Comparison of ENCODE assay signal across 8 cellular contexts in genomic region chr22:22935546-22936157, GRCh38. TPM values are rescaled to one million over a fixed set of nuclear protein-coding genes. Genes with fewer than 3 reads are reported as not detected.
DNase-seq lines count a peak whose midpoint lies in the region; ATAC-seq, FAIRE-seq and TF ChIP-seq lines count a peak whose summit lies in the region.

No MANE protein-coding gene starts in this region.

- no peaks in the 10 kb centered on the region for H3K36me3 ChIP-seq in GM12878 (ENCODE audit: control insufficient read depth in 2 of 2, insufficient read depth in 2 of 2, low read length in 1 of 2)

- H3K36me3 Mint-ChIP-seq in MCF 10A (ENCODE audit: insufficient read depth, unreplicated experiment) = no peaks in the 10 kb centered on the region
- H3K36me3 Mint-ChIP-seq in CD4-positive, alpha-beta T cell (ENCODE audit: low read depth) = no peaks in the 10 kb centered on the region

- peak overlapping the region; percentile 99 for H3K27ac ChIP-seq in GM12878 (ENCODE audit: control insufficient read depth, insufficient read depth)
- H3K27ac ChIP-seq in CD4-positive, alpha-beta T cell (ENCODE audit: low read depth, low read length) = no peak overlapping the region

- TF ChIP-seq POLR2A in GM12878 (IDR thresholded peaks at IDR 0.05; ENCODE audit: low read depth, low read length) = no peak; the same call in 1 of the 2 replicates

- peak overlapping the region; percentile 74 for H3K9ac ChIP-seq in GM12878 (ENCODE audit: control insufficient read depth, insufficient read depth, low read length)

- peak overlapping the region; percentile 51 for H3K4me2 ChIP-seq in GM12878 (ENCODE audit: control insufficient read depth, insufficient read depth)

- ATAC-seq in GM19351 (IDR thresholded peaks at IDR 0.05; ENCODE audit: unreplicated experiment) (peak; percentile 82), HG03095 (IDR thresholded peaks at IDR 0.05; ENCODE audit: unreplicated experiment) (peak; percentile 72), GM12878 (peak; percentile 84)
- ATAC-seq in CD4-positive, alpha-beta T cell (ENCODE audit: poor library complexity) = no peak

- H3K27me3 ChIP-seq in GM12878 (replicated peaks in 1 of 2; ENCODE audit: control insufficient read depth in 2 of 2, insufficient read depth in 2 of 2, low read length in 1 of 2) = no peaks in the 10 kb centered on the region
- no peaks in the 10 kb centered on the region for H3K27me3 ChIP-seq in CD4-positive, alpha-beta T cell (ENCODE audit: control insufficient read depth, insufficient read depth, low read length)

- intact Hi-C loops in GM12878 (cut with micrococcal nuclease; ENCODE audit: unreplicated experiment) (loop anchor here (1.0 kb wide), 2 partner anchors 33 to 79 kb away; no protein-coding TSS in a partner anchor), MCF 10A (cut with micrococcal nuclease) (no loop called here)
- intact Hi-C loops in CD4-positive, alpha-beta T cell (cut with DNase I, micrococcal nuclease) = no loop called here

- CTCF ChIA-PET in GM10248 (lab: Yijun Ruan, JAX) (interaction anchor here (0.8 to 6.2 kb wide), 19 partner anchors 9 to 215 kb away, joined by 3 to 49 read pairs (median 7); no protein-coding TSS in a partner anchor), GM12878 (lab: Yijun Ruan, JAX) (interaction anchor here (0.6 to 21.7 kb wide), 25 partner anchors 8 to 905 kb away, joined by 3 to 551 read pairs (median 6); no protein-coding TSS in a partner anchor), MCF 10A (lab: Yijun Ruan, JAX) (no interaction called here)
- CTCF ChIA-PET in CD4-positive, alpha-beta T cell (lab: Charles Lee) = no interaction called here

- TF ChIP-seq EP300 in GM12878 (IDR thresholded peaks at IDR 0.05; ENCODE audit: borderline replicate concordance in 1 of 2, control insufficient read depth in 1 of 2, low read depth in 2 of 2, low read length in 2 of 2) = peak; percentile 100

- no peaks in the 10 kb centered on the region for H4K20me1 ChIP-seq in GM12878 (ENCODE audit: control insufficient read depth, insufficient read depth)

- TF ChIP-seq RAD21 in GM12878 (IDR thresholded peaks at IDR 0.05; ENCODE audit: insufficient read depth, low read depth, low read length) = peak; percentile 75

- DNase-seq in GM10248 (ENCODE audit: extremely low spot score) (peak; percentile 95), GM12878 (ENCODE audit: low read depth, low spot score) (peak; percentile 99), MCF 10A (ENCODE audit: unreplicated experiment) (no peak), A172 (ENCODE audit: low spot score) (no peak), mucosa of gallbladder (ENCODE audit: low spot score) (no peak)
- DNase-seq in CD4-positive, alpha-beta T cell = no peak

- WGBS in GM12878 (ENCODE audit: insufficient coverage, insufficient replicate concordance, low lambda C conversion rate, missing lambda C conversion rate) = 0% methylated on average over 4 of the region's 4 CpGs

- POLR2A ChIA-PET in GM10248 (lab: Yijun Ruan, JAX) = interaction anchor here (0.8 to 1.5 kb wide), 2 partner anchors 51 to 77 kb away, joined by 3 to 6 read pairs; no protein-coding TSS in a partner anchor
- POLR2A ChIA-PET in GM12878 (lab: Charles Lee) = interaction anchor here (0.7 to 10.1 kb wide), 18 partner anchors 9 to 891 kb away, joined by 3 to 153 read pairs (median 4); partner anchors contain the start of gene RAB36
- POLR2A ChIA-PET in MCF 10A (lab: Yijun Ruan, JAX) = no interaction called here
- POLR2A ChIA-PET in CD4-positive, alpha-beta T cell (lab: Charles Lee) = no interaction called here

- no peak overlapping the region for H3K4me3 Mint-ChIP-seq in MCF 10A (ENCODE audit: unreplicated experiment)
- no peak overlapping the region for H3K4me3 Mint-ChIP-seq in CD4-positive, alpha-beta T cell

- peaks cover 45% of the 10 kb centered on the region for H3K27me3 Mint-ChIP-seq in MCF 10A (ENCODE audit: insufficient read depth, unreplicated experiment)
- H3K27me3 Mint-ChIP-seq in CD4-positive, alpha-beta T cell = no peaks in the 10 kb centered on the region

- SMC1A ChIA-PET in GM12878 (lab: Charles Lee; ENCODE audit: uncharacterized antibody, unreplicated experiment) = interaction anchor here (0.6 to 15.9 kb wide), 29 partner anchors 9 to 893 kb away, joined by 3 to 154 read pairs (median 4); no protein-coding TSS in a partner anchor

- peak overlapping the region; percentile 24; the same call in 1 of the 2 replicates for H3K4me3 ChIP-seq in GM12878

- TF ChIP-seq CTCF in GM10248 (IDR thresholded peaks at IDR 0.05; ENCODE audit: control extremely low read depth, extremely low read depth, low read depth, missing control alignments) = peak; percentile 49
- TF ChIP-seq CTCF in GM12878 (IDR thresholded peaks at IDR 0.05 in 2 of 3, conservative IDR thresholded peaks at IDR 0.05 in 1 of 3; ENCODE audit: control insufficient read depth in 2 of 3, extremely low read depth in 1 of 3, insufficient read depth in 1 of 3, low read depth in 3 of 3, low read length in 3 of 3) = peak; percentile 53 to 83 (median 71)
- TF ChIP-seq CTCF in MCF 10A (IDR thresholded peaks at IDR 0.05; ENCODE audit: unreplicated experiment) = no peak
- no peak for TF ChIP-seq CTCF in CD4-positive, alpha-beta T cell (IDR thresholded peaks at IDR 0.05)

- no peak overlapping the region for H2AFZ ChIP-seq in GM12878 (ENCODE audit: control insufficient read depth, low read depth, low read length)

- in situ Hi-C loops in GM12878 (cut with MboI) = no loop called here

- peak; percentile 83 for FAIRE-seq in GM12878 (lab: Jason Lieb, UNC)

- H3K9me3 Mint-ChIP-seq in MCF 10A (ENCODE audit: unreplicated experiment) = no peaks in the 10 kb centered on the region
- no peaks in the 10 kb centered on the region for H3K9me3 Mint-ChIP-seq in CD4-positive, alpha-beta T cell

- peaks cover 92% of the 10 kb centered on the region for H3K4me1 ChIP-seq in GM12878 (ENCODE audit: control insufficient read depth, insufficient read depth, low read length)

- H3K79me2 ChIP-seq in GM12878 (ENCODE audit: control insufficient read depth, insufficient read depth, low read length) = peaks cover 49% of the 10 kb centered on the region

- no TSS peak for BruUV-seq in GM12878 (replicated peaks; lab: Mats Ljungman, UMichigan)
- BruUV-seq in MCF 10A (replicated peaks; lab: Mats Ljungman, UMichigan) = no TSS peak

- H3K27ac Mint-ChIP-seq in MCF 10A (ENCODE audit: low read depth, unreplicated experiment) = no peak overlapping the region
- no peak overlapping the region for H3K27ac Mint-ChIP-seq in CD4-positive, alpha-beta T cell

- RAD21 ChIA-PET in GM12878 (lab: Charles Lee; ENCODE audit: unreplicated experiment) = interaction anchor here (0.6 to 16.2 kb wide), 31 partner anchors 9 to 905 kb away, joined by 3 to 255 read pairs (median 7); partner anchors contain the start of gene RAB36

- H3K9me3 ChIP-seq in GM12878 (replicated peaks; ENCODE audit: control insufficient read depth, insufficient read depth, low read length) = no peaks in the 10 kb centered on the region; the same call in 2 of the 3 replicates
- no peaks in the 10 kb centered on the region for H3K9me3 ChIP-seq in CD4-positive, alpha-beta T cell (ENCODE audit: control insufficient read depth, low read length)

- no peaks in the 10 kb centered on the region for H3K4me1 Mint-ChIP-seq in MCF 10A (ENCODE audit: insufficient read depth, unreplicated experiment)
- H3K4me1 Mint-ChIP-seq in CD4-positive, alpha-beta T cell (ENCODE audit: low read depth) = no peaks in the 10 kb centered on the region

TF ChIP-seq in GM12878, 131 proteins besides CTCF, POLR2A, EP300 and RAD21 (continues in another document):
- TF ChIP-seq, protein P1, sequence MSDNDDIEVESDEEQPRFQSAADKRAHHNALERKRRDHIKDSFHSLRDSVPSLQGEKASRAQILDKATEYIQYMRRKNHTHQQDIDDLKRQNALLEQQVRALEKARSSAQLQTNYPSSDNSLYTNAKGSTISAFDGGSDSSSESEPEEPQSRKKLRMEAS (IDR thresholded peaks at IDR 0.05; ENCODE audit: low read depth, low read length) = peak; percentile 60; the same call in 1 of the 2 replicates
- TF ChIP-seq JUND (IDR thresholded peaks at IDR 0.05; ENCODE audit: low read depth, low read length) (no peak), CHD1 (IDR thresholded peaks at IDR 0.05; ENCODE audit: low read depth, low read length) (no peak; the same call in 1 of the 2 replicates), SREBF1 (IDR thresholded peaks at IDR 0.05; ENCODE audit: low read length) (peak; percentile 72; the same call in 1 of the 2 replicates), FOS (IDR thresholded peaks at IDR 0.05; ENCODE audit: borderline replicate concordance, extremely low read depth, insufficient read length) (no peak), TARDBP (IDR thresholded peaks at IDR 0.05; ENCODE audit: borderline replicate concordance) (peak; percentile 70)
- TF ChIP-seq, protein P2, sequence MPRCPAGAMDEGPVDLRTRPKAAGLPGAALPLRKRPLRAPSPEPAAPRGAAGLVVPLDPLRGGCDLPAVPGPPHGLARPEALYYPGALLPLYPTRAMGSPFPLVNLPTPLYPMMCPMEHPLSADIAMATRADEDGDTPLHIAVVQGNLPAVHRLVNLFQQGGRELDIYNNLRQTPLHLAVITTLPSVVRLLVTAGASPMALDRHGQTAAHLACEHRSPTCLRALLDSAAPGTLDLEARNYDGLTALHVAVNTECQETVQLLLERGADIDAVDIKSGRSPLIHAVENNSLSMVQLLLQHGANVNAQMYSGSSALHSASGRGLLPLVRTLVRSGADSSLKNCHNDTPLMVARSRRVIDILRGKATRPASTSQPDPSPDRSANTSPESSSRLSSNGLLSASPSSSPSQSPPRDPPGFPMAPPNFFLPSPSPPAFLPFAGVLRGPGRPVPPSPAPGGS (IDR thresholded peaks at IDR 0.05; ENCODE audit: borderline replicate concordance, insufficient read depth, low read depth, low read length, poor library complexity, severe bottlenecking) = peak; percentile 98

RNA-seq across cellular contexts. Expression of gene IGLL5, which starts 48.0 kb away (rescaled TPM):
- total RNA-seq in GM12878 (2013; cell fraction: nucleolus; rRNA removed) = not detected in 2 replicates
- total RNA-seq in GM12878 (2014; rRNA removed) (not detected in 2 replicates), GM12878 (2014; rRNA removed; fragmentation: Illumina TruSeq; extraction: Trizol) (not detected in 2 replicates), GM12878 (2021) (not detected in 2 replicates), MCF 10A (2022) (not detected in 2 replicates), mucosa of gallbladder (1.5 TPM)
- not detected for polyA plus RNA-seq in GM12878 (2011; ENCODE audit: low read depth)
- polyA plus RNA-seq in GM12878 (2011; rRNA removed) (not detected in 2 replicates), GM12878 (2014; fragmentation: Illumina TruSeq; extraction: Trizol) (not detected in 2 replicates), GM12878 (2014; fragmentation: Nextera tagmentation; extraction: Ambion mirVana) (not detected), GM12878 (2014; rRNA removed) (not detected in 2 replicates), GM12878 (2016; fragmentation: Nextera tagmentation; extraction: Ambion mirVana) (not detected)
- not detected in 2 replicates for polyA plus RNA-seq in GM12878 (2011; cell fraction: cytosol; rRNA removed)
- polyA plus RNA-seq in GM12878 (2011; cell fraction: nucleus; rRNA removed) = not detected in 2 replicates
- polyA plus RNA-seq in GM12878 (2012) = 0.39 and 0.48 TPM in 2 replicates
- not detected in 2 replicates for polyA minus RNA-seq in GM12878 (2011; rRNA and poly(A)+ RNA removed)
- not detected in 2 replicates for polyA minus RNA-seq in GM12878 (2011; cell fraction: cytosol; rRNA and poly(A)+ RNA removed)
- polyA minus RNA-seq in GM12878 (2011; cell fraction: nucleus; rRNA and poly(A)+ RNA removed) = not detected in 2 replicates
- not detected for total RNA-seq in CD4-positive, alpha-beta T cell
- total RNA-seq in A172 (2014; rRNA removed; shearing (Covaris generic)) = not detected in 2 replicates

Comparison
In these comparisons a context has a peak if more than half of its experiments do, and no peak if none do; other contexts are left out.
1. DNase-seq: peak in GM10248 (single experiment) and GM12878 (single experiment); none in MCF 10A (single experiment), CD4-positive, alpha-beta T cell (0 of 10), A172 (single experiment) and mucosa of gallbladder (single experiment).
2. CTCF ChIP-seq: peak in GM10248 (single experiment) and GM12878 (3 of 3); none in MCF 10A (single experiment) and CD4-positive, alpha-beta T cell (single experiment).
3. CTCF ChIA-PET loops: an anchor here in GM10248 (0.8 to 6.2 kb wide) and GM12878 (0.6 to 21.7 kb wide); none called in MCF 10A and CD4-positive, alpha-beta T cell.
4. POLR2A ChIA-PET loops: an anchor here in GM10248 (0.8 to 1.5 kb wide) and GM12878 (0.7 to 10.1 kb wide); none called in MCF 10A and CD4-positive, alpha-beta T cell.